10 cellular contexts compared by ENCODE assay signal in the genomic region with DNA sequence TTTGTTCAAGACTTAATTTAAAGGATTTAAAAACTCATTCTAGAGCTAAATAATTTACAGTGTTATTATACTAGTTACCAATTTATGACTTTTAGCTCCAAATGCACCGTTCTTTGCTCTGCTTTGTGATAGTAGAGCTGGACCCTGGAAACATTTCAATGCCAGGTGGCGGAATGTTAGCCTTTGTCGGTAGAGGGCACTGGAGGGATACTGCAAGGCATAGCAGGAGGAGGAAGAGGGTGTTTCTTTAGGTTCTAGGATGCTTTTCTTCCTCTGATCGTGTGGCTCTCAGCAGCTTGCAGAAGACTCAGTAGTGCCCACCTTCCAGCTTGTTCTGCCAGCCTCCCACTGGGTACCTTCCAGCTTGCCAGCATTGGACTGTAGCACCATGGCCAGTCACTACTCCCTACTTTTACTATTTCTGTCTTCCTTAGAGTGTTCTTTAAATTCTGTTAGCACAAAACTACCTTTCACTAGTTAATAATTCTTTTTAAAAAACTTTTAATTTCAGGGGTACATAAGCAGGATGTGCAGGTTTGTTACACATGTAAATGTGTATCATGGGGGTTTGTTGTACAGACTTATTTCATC.
DNase-seq lines count a peak whose midpoint lies in the region; ATAC-seq and TF ChIP-seq lines count a peak whose summit lies in the region.
"Had no signal": no experiment of that assay in that cellular context is flagged by ENCODE, and none has a peak within 500 bp of the region (broad histone marks: within the 10 kb centered on the region; RNA-seq: fewer than 3 reads in every experiment).

No MANE protein-coding gene starts in this region.

- H3K27ac ChIP-seq in A673 (ENCODE audit: low read depth, low read length, poor library complexity, severe bottlenecking) (no peak overlapping the region), iPS DF 6.9 (ENCODE audit: low read length) (no peak overlapping the region)

- DNase-seq in A673 (ENCODE audit: low spot score), result no peak
- no peak for DNase-seq in GM13977 (ENCODE audit: low spot score)
- DNase-seq in RPMI8226, result peak; percentile 44
- DNase-seq in iPS DF 6.9 (ENCODE audit: low read depth, low spot score), result peak; percentile 35
- DNase-seq in naive thymus-derived CD8-positive, alpha-beta T cell, result no peak
- no peak for DNase-seq in activated CD8-positive, alpha-beta memory T cell treated with anti-CD3 and anti-CD28 coated beads for 24 hours
- DNase-seq: EL, NCI-H2029 had no signal

- POLR2A ChIA-PET in A673 (lab: Charles Lee; ENCODE audit: low non-redundant PET), result no interaction called here
- POLR2A ChIA-PET in naive thymus-derived CD8-positive, alpha-beta T cell (lab: Charles Lee), result no interaction called here

- H3K9me3 ChIP-seq in A673 (ENCODE audit: low read depth, low read length, poor library complexity, severe bottlenecking), result no peaks in the 10 kb centered on the region
- no peaks in the 10 kb centered on the region for H3K9me3 ChIP-seq in iPS DF 6.9 (ENCODE audit: control insufficient read depth, insufficient read depth, low read length)

- H3K4me3 ChIP-seq in A673 (ENCODE audit: low read depth, low read length, poor library complexity, severe bottlenecking) (no peak overlapping the region), iPS DF 6.9 (ENCODE audit: low read length) (no peak overlapping the region)

- no peak for ATAC-seq in naive thymus-derived CD8-positive, alpha-beta T cell
- ATAC-seq in GM19463 (IDR thresholded peaks at IDR 0.05; ENCODE audit: unreplicated experiment) (no peak), HG03571 (IDR thresholded peaks at IDR 0.05; ENCODE audit: unreplicated experiment) (no peak)

- H3K4me1 Mint-ChIP-seq in naive thymus-derived CD8-positive, alpha-beta T cell, result no peaks in the 10 kb centered on the region

- H3K9me3 Mint-ChIP-seq in naive thymus-derived CD8-positive, alpha-beta T cell, result peaks cover 0 to 24% (median 14%) of the 10 kb centered on the region in 9 donors

- H3K27me3 Mint-ChIP-seq in naive thymus-derived CD8-positive, alpha-beta T cell, result peaks cover 0 to 26% (median 8%) of the 10 kb centered on the region in 5 donors

- H3K36me3 Mint-ChIP-seq in naive thymus-derived CD8-positive, alpha-beta T cell, result peaks cover 0 to 19% (median 0%) of the 10 kb centered on the region in 3 donors

- H3K4me1 ChIP-seq in A673 (ENCODE audit: insufficient read depth, low read length, poor library complexity, severe bottlenecking) (no peaks in the 10 kb centered on the region), iPS DF 6.9 (ENCODE audit: control insufficient read depth, insufficient read depth, low read length) (no peaks in the 10 kb centered on the region)

- no peak overlapping the region for H3K27ac Mint-ChIP-seq in naive thymus-derived CD8-positive, alpha-beta T cell

- intact Hi-C loops in A673 (cut with micrococcal nuclease; ENCODE audit: unreplicated experiment), result no loop called here

- WGBS in iPS DF 6.9 (ENCODE audit: insufficient coverage, insufficient read length), result no CpG with 5 or more reads among the region's 4 CpGs

- no TSS peak for BruUV-seq in A673 (replicated peaks; lab: Mats Ljungman, UMichigan)

- H3K36me3 ChIP-seq in A673 (ENCODE audit: insufficient read depth, low read length, poor library complexity, severe bottlenecking) (no peaks in the 10 kb centered on the region), iPS DF 6.9 (ENCODE audit: control insufficient read depth, insufficient read depth, low read length) (no peaks in the 10 kb centered on the region)

- CTCF ChIA-PET in A673 (lab: Charles Lee), result no interaction called here

- no peaks in the 10 kb centered on the region for H3K27me3 ChIP-seq in A673 (replicated peaks; ENCODE audit: insufficient read depth, low read depth, low read length, poor library complexity)
- H3K27me3 ChIP-seq in iPS DF 6.9 (ENCODE audit: control insufficient read depth, insufficient read depth, low read length), result no peaks in the 10 kb centered on the region

- TF ChIP-seq CTCF in A673 (conservative IDR thresholded peaks at IDR 0.05; ENCODE audit: low read depth, low read length) (peak; percentile 18; the same call in 1 of the 2 replicates), GM13977 (IDR thresholded peaks at IDR 0.05; ENCODE audit: extremely low read depth, insufficient read depth, missing control alignments) (peak; percentile 38)

- in situ Hi-C loops in GM13977 (cut with MboI; ENCODE audit: low pct_unique_long_range_greater_than_20kb, low sequenced_read_pairs, unreplicated experiment), result no loop called here

- H3K4me3 Mint-ChIP-seq in naive thymus-derived CD8-positive, alpha-beta T cell, result no peak overlapping the region

Comparison
In these comparisons a context has a peak if more than half of its experiments do, and no peak if none do; other contexts are left out.
1. DNase-seq: peak in RPMI8226 (single experiment) and iPS DF 6.9 (single experiment); none in A673 (single experiment), GM13977 (single experiment), naive thymus-derived CD8-positive, alpha-beta T cell (0 of 10) and activated CD8-positive, alpha-beta memory T cell treated with anti-CD3 and anti-CD28 coated beads for 24 hours (single experiment).